In the genomic region with DNA sequence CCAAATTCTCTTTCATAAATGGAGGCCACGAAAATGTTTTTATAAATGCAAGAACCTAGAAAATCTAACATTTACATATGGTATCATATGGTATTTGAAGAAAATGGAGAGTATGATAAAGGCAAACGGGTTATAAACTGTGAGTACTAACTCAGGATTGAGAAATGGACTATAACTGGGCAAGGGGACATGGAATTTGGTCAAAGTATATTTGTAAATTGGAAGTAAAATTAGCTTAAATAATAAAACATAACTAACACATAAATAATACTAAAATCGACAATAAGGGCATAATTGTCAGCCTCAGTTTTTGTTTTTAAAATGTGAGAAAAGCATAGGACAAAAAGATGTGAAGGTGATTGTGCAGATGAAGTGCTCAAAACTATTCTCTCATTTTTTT, we compare ENCODE assay signal across 39 cellular contexts.
"Had no signal": no experiment of that assay in that cellular context is flagged by ENCODE, and none has a peak within 500 bp of the region (broad histone marks: within the 10 kb centered on the region; RNA-seq: fewer than 3 reads in every experiment).

No MANE protein-coding gene starts in this region.

- H3K36me3 Mint-ChIP-seq: activated naive CD4-positive, alpha-beta T cell treated with anti-CD3 and anti-CD28 coated beads, Interleukin-2, amount 10 ng/mL, durations not matched to agents 7 days and 5 days; activated naive CD4-positive, alpha-beta T cell treated with anti-CD3 and anti-CD28 coated beads, Interleukin-2, amount 50 U/mL, for 24 hours; activated naive CD4-positive, alpha-beta T cell treated with anti-CD3 and anti-CD28 coated beads, Interleukin-2, amount 50 U/mL, for 72 hours; activated naive CD8-positive, alpha-beta T cell; activated naive CD8-positive, alpha-beta T cell treated with anti-CD3 and anti-CD28 coated beads for 36 hours; activated naive CD8-positive, alpha-beta T cell treated with anti-CD3 and anti-CD28 coated beads, Interleukin-2, amount 10 ng/mL, durations not matched to agents 7 days and 5 days; brain had no signal

- H3K9me3 Mint-ChIP-seq: activated naive CD8-positive, alpha-beta T cell treated with anti-CD3 and anti-CD28 coated beads, Interleukin-2, amount 10 ng/mL, durations not matched to agents 7 days and 5 days; brain had no signal

- H3K4me3 Mint-ChIP-seq: activated naive CD4-positive, alpha-beta T cell treated with anti-CD3 and anti-CD28 coated beads for 36 hours; activated naive CD4-positive, alpha-beta T cell treated with anti-CD3 and anti-CD28 coated beads, Interleukin-2, amount 10 ng/mL, durations not matched to agents 7 days and 5 days; activated naive CD4-positive, alpha-beta T cell treated with anti-CD3 and anti-CD28 coated beads, Interleukin-2, amount 50 U/mL, for 24 hours; activated naive CD8-positive, alpha-beta T cell; activated naive CD8-positive, alpha-beta T cell treated with anti-CD3 and anti-CD28 coated beads for 36 hours; activated naive CD8-positive, alpha-beta T cell treated with anti-CD3 and anti-CD28 coated beads, Interleukin-2, amount 10 ng/mL, durations not matched to agents 7 days and 5 days; activated naive CD8-positive, alpha-beta T cell treated with anti-CD3 and anti-CD28 coated beads, Interleukin-2, amount 50 U/mL, for 24 hours; activated T-cell treated with anti-CD3 and anti-CD28 coated beads, Interleukin-2, amount 50 U/mL, for 4 hours; activated T-cell treated with anti-CD3 and anti-CD28 coated beads, Interleukin-2, amount 50 U/mL, for 72 hours; activated T-helper 1 cell treated with anti-CD3 and anti-CD28 coated beads, Interleukin-12 subunit alpha, Interleukin-12 subunit beta, Interleukin-2, Interleukin-4 antibody, amounts not matched to agents 30 ng/mL and 10 ng/mL and 1 ng/mL, durations not matched to agents 14 hours and 24 hours and 36 hours; activated T-helper 17 cell treated with anti-CD3 and anti-CD28 coated beads, Interleukin-2, amount 50 U/mL, for 72 hours; brain; central memory CD8-positive, alpha-beta T cell had no signal

- H3K4me3 ChIP-seq: adrenal gland, ascending aorta, body of pancreas, breast epithelium, cardiac muscle cell had no signal

- H3K27ac Mint-ChIP-seq: activated naive CD4-positive, alpha-beta T cell treated with anti-CD3 and anti-CD28 coated beads for 36 hours; activated naive CD4-positive, alpha-beta T cell treated with anti-CD3 and anti-CD28 coated beads, Interleukin-2, amount 10 ng/mL, durations not matched to agents 7 days and 5 days; activated naive CD4-positive, alpha-beta T cell treated with anti-CD3 and anti-CD28 coated beads, Interleukin-2, amount 50 U/mL, for 24 hours; activated naive CD4-positive, alpha-beta T cell treated with anti-CD3 and anti-CD28 coated beads, Interleukin-2, amount 50 U/mL, for 72 hours; activated naive CD8-positive, alpha-beta T cell; activated naive CD8-positive, alpha-beta T cell treated with anti-CD3 and anti-CD28 coated beads for 36 hours; activated naive CD8-positive, alpha-beta T cell treated with anti-CD3 and anti-CD28 coated beads, Interleukin-2, amount 10 ng/mL, durations not matched to agents 7 days and 5 days; activated naive CD8-positive, alpha-beta T cell treated with anti-CD3 and anti-CD28 coated beads, Interleukin-2, amount 50 U/mL, for 24 hours; activated T-cell treated with anti-CD3 and anti-CD28 coated beads, Interleukin-2, amount 50 U/mL, for 72 hours; activated T-helper 1 cell treated with anti-CD3 and anti-CD28 coated beads, Interleukin-12 subunit alpha, Interleukin-12 subunit beta, Interleukin-2, Interleukin-4 antibody, amounts not matched to agents 30 ng/mL and 10 ng/mL and 1 ng/mL, durations not matched to agents 14 hours and 24 hours and 36 hours; activated T-helper 17 cell treated with anti-CD3 and anti-CD28 coated beads, Interleukin-2, amount 50 U/mL, for 72 hours; activated T-helper 2 cell treated with anti-CD3 and anti-CD28 coated beads, Interferon-gamma antibody, Interleukin-2, Interleukin-4, amounts not matched to agents 10 μg/mL and 5 μg/mL and 100 μg/mL, durations not matched to agents 14 hours and 24 hours and 36 hours; brain had no signal

- H3K4me1 ChIP-seq: adrenal gland, ascending aorta, body of pancreas, breast epithelium had no signal

- H3K27me3 ChIP-seq: adrenal gland, ascending aorta, body of pancreas, brain microvascular endothelial cell, breast epithelium, cardiac muscle cell had no signal

- FAIRE-seq: astrocyte, bronchial epithelial cell, colon had no signal

- H3K36me3 ChIP-seq: adrenal gland, ascending aorta, brain microvascular endothelial cell, breast epithelium, cardiac muscle cell had no signal

- H3K4me1 Mint-ChIP-seq: activated naive CD4-positive, alpha-beta T cell treated with anti-CD3 and anti-CD28 coated beads, Interleukin-2, amount 10 ng/mL, durations not matched to agents 7 days and 5 days; activated naive CD4-positive, alpha-beta T cell treated with anti-CD3 and anti-CD28 coated beads, Interleukin-2, amount 50 U/mL, for 24 hours; activated naive CD8-positive, alpha-beta T cell treated with anti-CD3 and anti-CD28 coated beads for 36 hours; activated naive CD8-positive, alpha-beta T cell treated with anti-CD3 and anti-CD28 coated beads, Interleukin-2, amount 10 ng/mL, durations not matched to agents 7 days and 5 days; activated naive CD8-positive, alpha-beta T cell treated with anti-CD3 and anti-CD28 coated beads, Interleukin-2, amount 50 U/mL, for 24 hours; activated T-helper 17 cell treated with anti-CD3 and anti-CD28 coated beads, Interleukin-2, amount 50 U/mL, for 72 hours; brain; central memory CD8-positive, alpha-beta T cell had no signal

- DNase-seq: activated effector memory CD4-positive, alpha-beta T cell treated with anti-CD3 and anti-CD28 coated beads, Interleukin-2, amount 50 U/mL, for 16 hours; activated effector memory CD4-positive, alpha-beta T cell treated with Interleukin-2 at 50 U/mL for 16 hours; activated gamma-delta T cell; activated gamma-delta T cell treated with Interleukin-2 at 50 U/mL for 16 hours; activated naive CD4-positive, alpha-beta T cell; activated naive CD4-positive, alpha-beta T cell treated with anti-CD3 and anti-CD28 coated beads for 36 hours; activated naive CD4-positive, alpha-beta T cell treated with anti-CD3 and anti-CD28 coated beads, Interleukin-2, amount 10 ng/mL, durations not matched to agents 7 days and 5 days; activated naive CD4-positive, alpha-beta T cell treated with anti-CD3 and anti-CD28 coated beads, Interleukin-2, amount 50 U/mL, for 16 hours; activated naive CD4-positive, alpha-beta T cell treated with Interleukin-2 at 50 U/mL for 16 hours; activated naive CD8-positive, alpha-beta T cell treated with anti-CD3 and anti-CD28 coated beads for 36 hours; activated naive CD8-positive, alpha-beta T cell treated with anti-CD3 and anti-CD28 coated beads, Interleukin-2, amount 10 ng/mL, durations not matched to agents 7 days and 5 days; activated naive CD8-positive, alpha-beta T cell treated with anti-CD3 and anti-CD28 coated beads, Interleukin-2, amount 50 U/mL, for 24 hours; activated T-cell treated with anti-CD3 and anti-CD28 coated beads, Interleukin-2, amount 50 U/mL, for 4 hours; activated T-cell treated with anti-CD3 and anti-CD28 coated beads, Interleukin-2, amount 50 U/mL, for 48 hours; activated T-cell treated with anti-CD3 and anti-CD28 coated beads, Interleukin-2, amount 50 U/mL, for 72 hours; adrenal gland; amniotic stem cell; amygdala; anterior cingulate cortex; aorta; body of pancreas; brain microvascular endothelial cell; caudate nucleus; central memory CD4-positive, alpha-beta T cell; cerebellar nuclear complex had no signal

- ATAC-seq: activated naive CD4-positive, alpha-beta T cell treated with anti-CD3 and anti-CD28 coated beads, Interleukin-2, amount 50 U/mL, for 72 hours; activated naive CD8-positive, alpha-beta T cell treated with anti-CD3 and anti-CD28 coated beads, Interleukin-2, amount 50 U/mL, for 24 hours; activated T-cell treated with anti-CD3 and anti-CD28 coated beads, Interleukin-2, amount 50 U/mL, for 4 hours; activated T-cell treated with anti-CD3 and anti-CD28 coated beads, Interleukin-2, amount 50 U/mL, for 72 hours; activated T-helper 17 cell treated with anti-CD3 and anti-CD28 coated beads, Interleukin-2, amount 50 U/mL, for 72 hours; body of pancreas had no signal

- H3K27me3 Mint-ChIP-seq: activated naive CD4-positive, alpha-beta T cell treated with anti-CD3 and anti-CD28 coated beads, Interleukin-2, amount 10 ng/mL, durations not matched to agents 7 days and 5 days; activated naive CD4-positive, alpha-beta T cell treated with anti-CD3 and anti-CD28 coated beads, Interleukin-2, amount 50 U/mL, for 24 hours; activated naive CD8-positive, alpha-beta T cell; activated naive CD8-positive, alpha-beta T cell treated with anti-CD3 and anti-CD28 coated beads for 36 hours; activated naive CD8-positive, alpha-beta T cell treated with anti-CD3 and anti-CD28 coated beads, Interleukin-2, amount 10 ng/mL, durations not matched to agents 7 days and 5 days; activated naive CD8-positive, alpha-beta T cell treated with anti-CD3 and anti-CD28 coated beads, Interleukin-2, amount 50 U/mL, for 24 hours; activated T-helper 17 cell treated with anti-CD3 and anti-CD28 coated beads, Interleukin-2, amount 50 U/mL, for 72 hours; central memory CD8-positive, alpha-beta T cell had no signal

- H3K27ac ChIP-seq: adrenal gland, ascending aorta, body of pancreas, brain microvascular endothelial cell, breast epithelium, cardiac muscle cell had no signal

- H3K9me3 ChIP-seq: adrenal gland, ascending aorta, body of pancreas, breast epithelium had no signal
